9 cellular contexts compared by ENCODE assay signal in the genomic region with DNA sequence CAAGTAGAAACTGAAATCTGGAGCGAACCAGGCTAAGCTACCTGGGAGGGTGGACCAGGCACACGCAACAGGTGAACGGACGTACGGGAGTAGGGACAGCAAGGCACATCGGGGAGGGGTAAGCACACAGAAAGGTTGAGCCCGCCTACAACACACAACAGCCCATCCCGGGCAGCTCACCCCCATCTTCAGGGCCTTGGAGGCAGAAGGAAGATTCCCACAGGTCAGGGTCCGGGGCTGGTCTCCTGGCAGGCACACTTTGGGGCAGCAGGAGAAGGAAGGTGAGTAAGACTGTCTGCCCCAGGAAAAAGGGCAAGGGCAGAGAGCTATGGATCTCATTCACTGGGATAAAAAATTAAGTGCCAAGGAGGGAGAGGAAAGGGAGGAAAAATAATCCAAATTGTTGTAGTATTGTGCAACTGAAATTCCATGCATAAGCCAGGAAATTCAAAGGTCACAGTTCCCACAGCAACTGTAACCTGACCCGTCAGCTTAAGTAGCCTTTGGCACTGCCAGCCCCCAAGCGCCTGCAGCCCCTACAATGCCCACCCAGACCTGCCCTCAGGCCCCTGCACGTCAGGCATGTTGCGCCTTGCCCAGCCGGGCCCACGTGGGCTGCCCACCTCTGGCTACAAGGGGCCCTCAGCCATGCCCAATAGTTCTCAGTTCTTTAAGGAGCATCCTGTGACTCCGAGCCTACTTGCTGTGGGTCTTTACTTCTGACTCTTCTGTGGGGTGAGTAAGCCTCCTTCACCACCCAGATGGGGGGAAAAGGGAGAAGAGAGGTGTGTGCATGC. TPM values are rescaled to one million over a fixed set of nuclear protein-coding genes. Genes with fewer than 3 reads are reported as not detected.
DNase-seq lines count a peak whose midpoint lies in the region; ATAC-seq, FAIRE-seq and TF ChIP-seq lines count a peak whose summit lies in the region.
"Had no signal": no experiment of that assay in that cellular context is flagged by ENCODE, and none has a peak within 500 bp of the region (broad histone marks: within the 10 kb centered on the region; RNA-seq: fewer than 3 reads in every experiment).

No MANE protein-coding gene starts in this region.

- in situ Hi-C loops in mammary epithelial cell (cut with MboI; ENCODE audit: low sequenced_read_pairs in 2 of 2), result no loop called here

- FAIRE-seq in HTR-8/SVneo (lab: Jason Lieb, UNC), result peak; percentile 74

- H3K27me3 ChIP-seq in mammary epithelial cell (ENCODE audit: insufficient read depth, low read length) (no peaks in the 10 kb centered on the region), thyroid gland (no peaks in the 10 kb centered on the region)

- peaks cover 2% of the 10 kb centered on the region for H4K20me1 ChIP-seq in mammary epithelial cell (ENCODE audit: insufficient read depth, low read length)

- TF ChIP-seq POLR2A in thyroid gland (IDR thresholded peaks at IDR 0.05), result no peak

- H3K9ac ChIP-seq in mammary epithelial cell (ENCODE audit: insufficient read depth, low read length), result no peak overlapping the region

- TF ChIP-seq CTCF in mammary epithelial cell (conservative IDR thresholded peaks at IDR 0.05 in 1 of 2, IDR thresholded peaks at IDR 0.05 in 1 of 2; ENCODE audit: extremely low read depth in 1 of 2, insufficient read depth in 1 of 2, low read depth in 1 of 2, low read length in 2 of 2) (no peak), thyroid gland (IDR thresholded peaks at IDR 0.05) (no peak)

- no peak overlapping the region for H2AFZ ChIP-seq in mammary epithelial cell (ENCODE audit: low read depth, low read length)

- H3K79me2 ChIP-seq in mammary epithelial cell (ENCODE audit: insufficient read depth, low read length), result peaks cover 94% of the 10 kb centered on the region

- intact Hi-C loops in mammary epithelial cell (cut with micrococcal nuclease) (no loop called here), thyroid gland (cut with DNase I) (no loop called here)

- H3K4me2 ChIP-seq in mammary epithelial cell (ENCODE audit: insufficient read depth, low read depth, low read length), result peak overlapping the region; percentile 69

- no TSS peak for BruUV-seq in mammary epithelial cell (replicated peaks; lab: Mats Ljungman, UMichigan)

- no peaks in the 10 kb centered on the region for H3K9me3 ChIP-seq in mammary epithelial cell (replicated peaks; ENCODE audit: insufficient read depth, low read length)
- no peaks in the 10 kb centered on the region for H3K9me3 ChIP-seq in thyroid gland

- dilution Hi-C loops in mammary epithelial cell (cut with HindIII; ENCODE audit: low sequenced_read_pairs), result no loop called here

- no peak overlapping the region for H3K4me3 ChIP-seq in mammary epithelial cell (replicated peaks in 1 of 3; ENCODE audit: insufficient read depth in 1 of 3, low read depth in 2 of 3, low read length in 3 of 3)
- H3K4me3 ChIP-seq in thyroid gland (replicated peaks in 1 of 3), result no peak overlapping the region

- WGBS in mammary epithelial cell (ENCODE audit: low coverage, missing lambda C conversion rate), result 32% methylated on average over 14 of the region's 16 CpGs
- WGBS in thyroid gland, 2 donors, result 70 to 74% methylated on average over 13 to 16 of the region's 16 CpGs

- DNase-seq in HTR-8/SVneo (ENCODE audit: insufficient read length, low spot score) (peak; percentile 79), mammary epithelial cell (peak; percentile 65), kidney tubule cell (ENCODE audit: low spot score) (peak; percentile 64), thyroid gland (peak; percentile 56 to 59), SKM-1 treated with dmso at 0.1 percent for 144 hours (lab: John Stamatoyannopoulos, UW; ENCODE audit: unreplicated experiment) (no peak), NCI-H2196 treated with DMSO at 0.1 percent for 48 hours (lab: John Stamatoyannopoulos, UW; ENCODE audit: unreplicated experiment) (no peak), DMS53 (lab: John Stamatoyannopoulos, UW) (no peak)
- DNase-seq: central memory CD4-positive, alpha-beta T cell had no signal

- H3K4me1 ChIP-seq in mammary epithelial cell (ENCODE audit: insufficient read depth, low read length) (peaks cover 37% of the 10 kb centered on the region), thyroid gland (peaks cover 40 to 44% of the 10 kb centered on the region in 2 donors)

- H3K27ac ChIP-seq in mammary epithelial cell (ENCODE audit: insufficient read depth, low read depth, low read length) (peak overlapping the region; percentile 9), thyroid gland (peak overlapping the region; percentile 70 to 83 (median 70))

- CTCF ChIA-PET in mammary epithelial cell (lab: Charles Lee; ENCODE audit: low non-redundant PET), result interaction anchor here (0.7 kb wide), 1 partner anchor 100 kb away, joined by 3 read pairs; no protein-coding TSS in a partner anchor

- H3K36me3 ChIP-seq in mammary epithelial cell (ENCODE audit: insufficient read depth, low read length) (no peaks in the 10 kb centered on the region), thyroid gland (no peaks in the 10 kb centered on the region)

- no peak for ATAC-seq in HG03045 (IDR thresholded peaks at IDR 0.05; ENCODE audit: unreplicated experiment)

RNA-seq across cellular contexts. Expression of a gene that starts 51.8 kb away (rescaled TPM):
- total RNA-seq in mammary epithelial cell (100 to 1,000 TPM in 1 of 2 donors, 10 to 100 TPM in 1; 67.2 to 102 TPM), thyroid gland (10 to 100 TPM; 31.8 to 53.8 (median 43.6) TPM)
- polyA plus RNA-seq in mammary epithelial cell, result 31.3 TPM
- polyA minus RNA-seq in mammary epithelial cell, result 110 TPM

Comparison
In these comparisons a context has a peak if more than half of its experiments do, and no peak if none do; other contexts are left out.
1. DNase-seq: peak in HTR-8/SVneo (single experiment), mammary epithelial cell (single experiment), kidney tubule cell (single experiment) and thyroid gland (2 of 2); none in SKM-1 treated with dmso at 0.1 percent for 144 hours (single experiment), NCI-H2196 treated with DMSO at 0.1 percent for 48 hours (single experiment) and DMS53 (single experiment).